In the genomic region with DNA sequence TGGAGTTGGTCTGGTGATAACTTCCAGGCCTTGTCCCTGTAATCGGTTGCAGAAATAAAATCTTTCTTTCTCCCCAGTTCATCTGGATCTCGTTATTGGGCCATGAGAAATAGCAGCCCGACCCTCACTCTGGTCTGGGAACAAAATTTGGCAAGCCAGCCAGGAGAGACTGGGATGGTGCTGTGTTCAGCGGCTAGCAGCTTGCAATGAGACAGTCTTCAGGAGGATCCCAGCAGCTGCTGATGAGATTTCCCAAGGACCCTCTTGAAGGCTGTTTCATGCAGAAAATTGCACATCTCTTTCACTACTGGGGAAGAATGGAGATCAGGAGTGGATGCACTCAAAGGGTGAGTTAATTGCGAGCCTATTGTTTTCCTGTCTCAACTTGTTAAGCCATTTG, we compare ENCODE assay signal across 25 cellular contexts. TPM values are rescaled to one million over a fixed set of nuclear protein-coding genes. Genes with fewer than 3 reads are reported as not detected.
DNase-seq lines count a peak whose midpoint lies in the region; ATAC-seq, FAIRE-seq and TF ChIP-seq lines count a peak whose summit lies in the region.
"Had no signal": no experiment of that assay in that cellular context is flagged by ENCODE, and none has a peak within 500 bp of the region (broad histone marks: within the 10 kb centered on the region; RNA-seq: fewer than 3 reads in every experiment).

No MANE protein-coding gene starts in this region.

- H3K27ac Mint-ChIP-seq in chondrocyte (ENCODE audit: unreplicated experiment): no peak overlapping the region

- intact Hi-C loops in cardiac septum (cut with DNase I): no loop called here
- intact Hi-C loops in psoas muscle (cut with DNase I): no loop called here

- H3K4me1 ChIP-seq in psoas muscle: no peaks in the 10 kb centered on the region
- H3K4me1 ChIP-seq: prostate gland had no signal

- no peak overlapping the region for H3K27ac ChIP-seq in psoas muscle
- H3K27ac ChIP-seq: BLaER1 treated with 17β-estradiol and CSF1 and Interleukin-3, amounts not matched to agents 10 nM and 100 nM; body of pancreas; coronary artery; prostate gland; skin epidermis; VCaP had no signal

- H3K4me1 Mint-ChIP-seq in chondrocyte (ENCODE audit: low read depth): peaks cover under 1% of the 10 kb centered on the region

- no peaks in the 10 kb centered on the region for H3K9me3 Mint-ChIP-seq in chondrocyte (ENCODE audit: low read depth)

- DNase-seq in DMS79 treated with DMSO at 0.1 percent for 48 hours (lab: John Stamatoyannopoulos, UW) (peak; percentile 87), NCI-H187 (lab: John Stamatoyannopoulos, UW) (peak; percentile 86 to 91), NCI-H510A treated with DMSO at 0.1 percent for 48 hours (lab: John Stamatoyannopoulos, UW) (peak; percentile 91), bronchial epithelial cell (ENCODE audit: low read depth) (peak; percentile 29), cardiac septum (ENCODE audit: low spot score) (no peak), chondrocyte (ENCODE audit: low spot score) (no peak), psoas muscle (no peak), OCI-M1 (lab: John Stamatoyannopoulos, UW) (no peak)
- DNase-seq: ACHN; activated CD4-positive, alpha-beta T cell treated with anti-CD3 and anti-CD28 coated beads, Interleukin-2, amount 50 U/mL, for 1 hour; activated CD8-positive, alpha-beta memory T cell treated with anti-CD3 and anti-CD28 coated beads, Interleukin-2, amount 50 U/mL, for 48 hours; head of caudate nucleus; left ventricle myocardium superior; SIG-M5; stimulated activated CD4-positive, alpha-beta T cell treated with anti-CD3 and anti-CD28 coated beads, Interleukin-2, amount 100 ng/mL, for 24 hours; stimulated activated naive CD4-positive, alpha-beta T cell had no signal

- no peaks in the 10 kb centered on the region for H3K27me3 Mint-ChIP-seq in chondrocyte (ENCODE audit: low read depth)

- 68 to 77% (median 71%) methylated on average over 5 of the region's 5 CpGs for WGBS in psoas muscle, 3 donors

- H3K36me3 ChIP-seq in bronchial epithelial cell (ENCODE audit: control insufficient read depth, insufficient read depth, low read length): no peaks in the 10 kb centered on the region
- no peaks in the 10 kb centered on the region for H3K36me3 ChIP-seq in psoas muscle (ENCODE audit: insufficient read depth in 1 of 2, low read depth in 1 of 2)
- H3K36me3 ChIP-seq: BLaER1 treated with 17β-estradiol and CSF1 and Interleukin-3, amounts not matched to agents 10 nM and 100 nM; prostate gland had no signal

- no peak for ATAC-seq in psoas muscle
- ATAC-seq: body of pancreas, left ventricle myocardium superior had no signal

- H3K4me3 ChIP-seq in bronchial epithelial cell (ENCODE audit: low read depth, low read length): no peak overlapping the region
- no peak overlapping the region for H3K4me3 ChIP-seq in psoas muscle
- H3K4me3 ChIP-seq: BLaER1 treated with 17β-estradiol and CSF1 and Interleukin-3, amounts not matched to agents 10 nM and 100 nM; body of pancreas; coronary artery; prostate gland; skin epidermis had no signal

- FAIRE-seq in bronchial epithelial cell (lab: Jason Lieb, UNC): no peak
- FAIRE-seq: D721Med, endothelial cell of umbilical vein, GM18507 had no signal

- no peaks in the 10 kb centered on the region for H3K9me3 ChIP-seq in psoas muscle
- H3K9me3 ChIP-seq: body of pancreas, prostate gland had no signal

- no peaks in the 10 kb centered on the region for H3K27me3 ChIP-seq in bronchial epithelial cell (ENCODE audit: control insufficient read depth, insufficient read depth, low read length)
- no peaks in the 10 kb centered on the region for H3K27me3 ChIP-seq in psoas muscle (ENCODE audit: insufficient read depth in 3 of 3, low read length in 2 of 3)
- H3K27me3 ChIP-seq: BLaER1 treated with 17β-estradiol and CSF1 and Interleukin-3, amounts not matched to agents 10 nM and 100 nM; body of pancreas had no signal

- H3K4me3 Mint-ChIP-seq in chondrocyte (ENCODE audit: unreplicated experiment): no peak overlapping the region

- H3K36me3 Mint-ChIP-seq in chondrocyte (ENCODE audit: low read depth): no peaks in the 10 kb centered on the region

- TF ChIP-seq CTCF in bronchial epithelial cell (IDR thresholded peaks at IDR 0.05; ENCODE audit: insufficient read depth, low read length, severe bottlenecking) (no peak), chondrocyte (IDR thresholded peaks at IDR 0.05) (no peak), psoas muscle (IDR thresholded peaks at IDR 0.05) (no peak)

RNA-seq across cellular contexts. Expression of a gene that starts 5.4 kb away (rescaled TPM):
- 15.3 and 16.3 TPM in 2 replicates for total RNA-seq in bronchial epithelial cell
- 7.0 TPM for total RNA-seq in cardiac septum
- 11.2 to 13.4 TPM (median 12.2 TPM) in 3 replicates for total RNA-seq in chondrocyte
- 10 to 100 TPM in 2 of 4 donors, 1 to 10 TPM in 2; 7.1 to 12.3 (median 9.7) TPM for total RNA-seq in psoas muscle
- 10 to 100 TPM in 1 of 3 donors, 1 to 10 TPM in 2; 6.6 to 11.7 (median 8.4) TPM for polyA plus RNA-seq in psoas muscle

RNA-seq across cellular contexts. Expression of a gene that starts 11.7 kb away (rescaled TPM):
- 99.0 and 137 TPM in 2 replicates for total RNA-seq in bronchial epithelial cell
- 45.6 TPM for total RNA-seq in cardiac septum
- total RNA-seq in chondrocyte: 44.3 to 67.0 TPM (median 50.8 TPM) in 3 replicates
- total RNA-seq in psoas muscle: 10 to 100 TPM; 10.3 to 20.8 (median 12.8) TPM
- polyA plus RNA-seq in psoas muscle: 10 to 100 TPM in 2 of 3 donors, 1 to 10 TPM in 1; 5.8 to 33.1 (median 10.4) TPM

RNA-seq across cellular contexts. Expression of a gene that starts 52.4 kb away (rescaled TPM):
- total RNA-seq in bronchial epithelial cell (35.5 and 54.4 TPM in 2 replicates), cardiac septum (15.2 TPM), chondrocyte (19.2 to 31.7 TPM (median 19.6 TPM) in 3 replicates), psoas muscle (10 to 100 TPM; 12.4 to 20.0 (median 17.1) TPM)
- 1 to 10 TPM; 5.1 to 9.9 (median 9.2) TPM for polyA plus RNA-seq in psoas muscle

Comparison
In these comparisons a context has a peak if more than half of its experiments do, and no peak if none do; other contexts are left out.
1. DNase-seq: peak in DMS79 treated with DMSO at 0.1 percent for 48 hours (single experiment), NCI-H187 (2 of 2), NCI-H510A treated with DMSO at 0.1 percent for 48 hours (single experiment) and bronchial epithelial cell (single experiment); none in cardiac septum (single experiment), chondrocyte (single experiment), psoas muscle (0 of 2) and OCI-M1 (single experiment).